ENCODE assay signal across 2 cellular contexts in the genomic region with DNA sequence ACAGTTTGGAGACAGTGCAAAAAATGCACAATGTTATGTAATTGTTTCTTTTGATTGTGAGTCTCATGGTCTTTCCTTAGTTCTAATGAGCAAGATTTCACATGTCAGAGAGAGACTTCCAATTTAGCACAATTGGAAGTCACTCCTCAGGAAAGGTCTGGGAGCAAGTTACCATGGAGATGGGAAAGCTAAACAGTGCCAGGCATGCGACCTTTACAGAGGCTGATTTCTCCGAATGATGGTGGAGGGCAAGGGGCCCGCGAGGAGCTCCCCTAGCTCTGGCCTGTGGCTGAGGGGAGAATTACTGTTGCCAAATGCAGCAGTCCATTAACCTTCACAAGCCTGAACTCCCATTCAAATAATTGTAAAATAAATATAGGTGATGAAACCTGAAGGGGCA.
TF ChIP-seq lines count a peak whose summit lies in the region.

No MANE protein-coding gene starts in this region.

TF ChIP-seq in GM23338, 12 proteins besides CTCF, POLR2A, EP300 and RAD21 (continued from another document):
- TF ChIP-seq, protein P1, sequence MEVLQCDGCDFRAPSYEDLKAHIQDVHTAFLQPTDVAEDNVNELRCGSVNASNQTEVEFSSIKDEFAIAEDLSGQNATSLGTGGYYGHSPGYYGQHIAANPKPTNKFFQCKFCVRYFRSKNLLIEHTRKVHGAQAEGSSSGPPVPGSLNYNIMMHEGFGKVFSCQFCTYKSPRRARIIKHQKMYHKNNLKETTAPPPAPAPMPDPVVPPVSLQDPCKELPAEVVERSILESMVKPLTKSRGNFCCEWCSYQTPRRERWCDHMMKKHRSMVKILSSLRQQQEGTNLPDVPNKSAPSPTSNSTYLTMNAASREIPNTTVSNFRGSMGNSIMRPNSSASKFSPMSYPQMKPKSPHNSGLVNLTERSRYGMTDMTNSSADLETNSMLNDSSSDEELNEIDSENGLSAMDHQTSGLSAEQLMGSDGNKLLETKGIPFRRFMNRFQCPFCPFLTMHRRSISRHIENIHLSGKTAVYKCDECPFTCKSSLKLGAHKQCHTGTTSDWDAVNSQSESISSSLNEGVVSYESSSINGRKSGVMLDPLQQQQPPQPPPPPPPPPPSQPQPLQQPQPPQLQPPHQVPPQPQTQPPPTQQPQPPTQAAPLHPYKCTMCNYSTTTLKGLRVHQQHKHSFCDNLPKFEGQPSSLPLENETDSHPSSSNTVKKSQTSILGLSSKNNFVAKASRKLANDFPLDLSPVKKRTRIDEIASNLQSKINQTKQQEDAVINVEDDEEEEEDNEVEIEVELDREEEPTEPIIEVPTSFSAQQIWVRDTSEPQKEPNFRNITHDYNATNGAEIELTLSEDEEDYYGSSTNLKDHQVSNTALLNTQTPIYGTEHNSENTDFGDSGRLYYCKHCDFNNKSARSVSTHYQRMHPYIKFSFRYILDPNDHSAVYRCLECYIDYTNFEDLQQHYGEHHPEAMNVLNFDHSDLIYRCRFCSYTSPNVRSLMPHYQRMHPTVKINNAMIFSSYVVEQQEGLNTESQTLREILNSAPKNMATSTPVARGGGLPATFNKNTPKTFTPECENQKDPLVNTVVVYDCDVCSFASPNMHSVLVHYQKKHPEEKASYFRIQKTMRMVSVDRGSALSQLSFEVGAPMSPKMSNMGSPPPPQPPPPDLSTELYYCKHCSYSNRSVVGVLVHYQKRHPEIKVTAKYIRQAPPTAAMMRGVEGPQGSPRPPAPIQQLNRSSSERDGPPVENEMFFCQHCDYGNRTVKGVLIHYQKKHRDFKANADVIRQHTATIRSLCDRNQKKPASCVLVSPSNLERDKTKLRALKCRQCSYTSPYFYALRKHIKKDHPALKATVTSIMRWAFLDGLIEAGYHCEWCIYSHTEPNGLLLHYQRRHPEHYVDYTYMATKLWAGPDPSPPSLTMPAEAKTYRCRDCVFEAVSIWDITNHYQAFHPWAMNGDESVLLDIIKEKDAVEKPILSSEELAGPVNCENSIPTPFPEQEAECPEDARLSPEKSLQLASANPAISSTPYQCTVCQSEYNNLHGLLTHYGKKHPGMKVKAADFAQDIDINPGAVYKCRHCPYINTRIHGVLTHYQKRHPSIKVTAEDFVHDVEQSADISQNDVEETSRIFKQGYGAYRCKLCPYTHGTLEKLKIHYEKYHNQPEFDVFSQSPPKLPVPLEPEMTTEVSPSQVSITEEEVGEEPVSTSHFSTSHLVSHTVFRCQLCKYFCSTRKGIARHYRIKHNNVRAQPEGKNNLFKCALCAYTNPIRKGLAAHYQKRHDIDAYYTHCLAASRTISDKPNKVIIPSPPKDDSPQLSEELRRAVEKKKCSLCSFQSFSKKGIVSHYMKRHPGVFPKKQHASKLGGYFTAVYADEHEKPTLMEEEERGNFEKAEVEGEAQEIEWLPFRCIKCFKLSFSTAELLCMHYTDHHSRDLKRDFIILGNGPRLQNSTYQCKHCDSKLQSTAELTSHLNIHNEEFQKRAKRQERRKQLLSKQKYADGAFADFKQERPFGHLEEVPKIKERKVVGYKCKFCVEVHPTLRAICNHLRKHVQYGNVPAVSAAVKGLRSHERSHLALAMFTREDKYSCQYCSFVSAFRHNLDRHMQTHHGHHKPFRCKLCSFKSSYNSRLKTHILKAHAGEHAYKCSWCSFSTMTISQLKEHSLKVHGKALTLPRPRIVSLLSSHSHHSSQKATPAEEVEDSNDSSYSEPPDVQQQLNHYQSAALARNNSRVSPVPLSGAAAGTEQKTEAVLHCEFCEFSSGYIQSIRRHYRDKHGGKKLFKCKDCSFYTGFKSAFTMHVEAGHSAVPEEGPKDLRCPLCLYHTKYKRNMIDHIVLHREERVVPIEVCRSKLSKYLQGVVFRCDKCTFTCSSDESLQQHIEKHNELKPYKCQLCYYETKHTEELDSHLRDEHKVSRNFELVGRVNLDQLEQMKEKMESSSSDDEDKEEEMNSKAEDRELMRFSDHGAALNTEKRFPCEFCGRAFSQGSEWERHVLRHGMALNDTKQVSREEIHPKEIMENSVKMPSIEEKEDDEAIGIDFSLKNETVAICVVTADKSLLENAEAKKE (CRISPR knock-in tag; IDR thresholded peaks at IDR 0.05) = no peak
- TF ChIP-seq, protein P2, sequence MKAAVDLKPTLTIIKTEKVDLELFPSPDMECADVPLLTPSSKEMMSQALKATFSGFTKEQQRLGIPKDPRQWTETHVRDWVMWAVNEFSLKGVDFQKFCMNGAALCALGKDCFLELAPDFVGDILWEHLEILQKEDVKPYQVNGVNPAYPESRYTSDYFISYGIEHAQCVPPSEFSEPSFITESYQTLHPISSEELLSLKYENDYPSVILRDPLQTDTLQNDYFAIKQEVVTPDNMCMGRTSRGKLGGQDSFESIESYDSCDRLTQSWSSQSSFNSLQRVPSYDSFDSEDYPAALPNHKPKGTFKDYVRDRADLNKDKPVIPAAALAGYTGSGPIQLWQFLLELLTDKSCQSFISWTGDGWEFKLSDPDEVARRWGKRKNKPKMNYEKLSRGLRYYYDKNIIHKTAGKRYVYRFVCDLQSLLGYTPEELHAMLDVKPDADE (IDR thresholded peaks at IDR 0.05) = no peak
- TF ChIP-seq REST (IDR thresholded peaks at IDR 0.05; ENCODE audit: unreplicated experiment) (no peak), JUNB (IDR thresholded peaks at IDR 0.05; ENCODE audit: unreplicated experiment) (no peak), EZH2phosphoT487 (IDR thresholded peaks at IDR 0.05; ENCODE audit: unreplicated experiment) (no peak), CREB1 (CRISPR knock-in tag; IDR thresholded peaks at IDR 0.05; ENCODE audit: low read depth) (no peak), ZNF114 (CRISPR knock-in tag; IDR thresholded peaks at IDR 0.05) (no peak)

TF ChIP-seq in WTC11, 78 proteins besides CTCF, POLR2A, EP300 and RAD21 (continued from another document):
- TF ChIP-seq, protein P3, sequence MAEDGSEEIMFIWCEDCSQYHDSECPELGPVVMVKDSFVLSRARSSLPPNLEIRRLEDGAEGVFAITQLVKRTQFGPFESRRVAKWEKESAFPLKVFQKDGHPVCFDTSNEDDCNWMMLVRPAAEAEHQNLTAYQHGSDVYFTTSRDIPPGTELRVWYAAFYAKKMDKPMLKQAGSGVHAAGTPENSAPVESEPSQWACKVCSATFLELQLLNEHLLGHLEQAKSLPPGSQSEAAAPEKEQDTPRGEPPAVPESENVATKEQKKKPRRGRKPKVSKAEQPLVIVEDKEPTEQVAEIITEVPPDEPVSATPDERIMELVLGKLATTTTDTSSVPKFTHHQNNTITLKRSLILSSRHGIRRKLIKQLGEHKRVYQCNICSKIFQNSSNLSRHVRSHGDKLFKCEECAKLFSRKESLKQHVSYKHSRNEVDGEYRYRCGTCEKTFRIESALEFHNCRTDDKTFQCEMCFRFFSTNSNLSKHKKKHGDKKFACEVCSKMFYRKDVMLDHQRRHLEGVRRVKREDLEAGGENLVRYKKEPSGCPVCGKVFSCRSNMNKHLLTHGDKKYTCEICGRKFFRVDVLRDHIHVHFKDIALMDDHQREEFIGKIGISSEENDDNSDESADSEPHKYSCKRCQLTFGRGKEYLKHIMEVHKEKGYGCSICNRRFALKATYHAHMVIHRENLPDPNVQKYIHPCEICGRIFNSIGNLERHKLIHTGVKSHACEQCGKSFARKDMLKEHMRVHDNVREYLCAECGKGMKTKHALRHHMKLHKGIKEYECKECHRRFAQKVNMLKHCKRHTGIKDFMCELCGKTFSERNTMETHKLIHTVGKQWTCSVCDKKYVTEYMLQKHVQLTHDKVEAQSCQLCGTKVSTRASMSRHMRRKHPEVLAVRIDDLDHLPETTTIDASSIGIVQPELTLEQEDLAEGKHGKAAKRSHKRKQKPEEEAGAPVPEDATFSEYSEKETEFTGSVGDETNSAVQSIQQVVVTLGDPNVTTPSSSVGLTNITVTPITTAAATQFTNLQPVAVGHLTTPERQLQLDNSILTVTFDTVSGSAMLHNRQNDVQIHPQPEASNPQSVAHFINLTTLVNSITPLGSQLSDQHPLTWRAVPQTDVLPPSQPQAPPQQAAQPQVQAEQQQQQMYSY (CRISPR knock-in tag; IDR thresholded peaks at IDR 0.05) = no peak
- no peak for TF ChIP-seq HMGXB4 (CRISPR knock-in tag; IDR thresholded peaks at IDR 0.05)
- no peak for TF ChIP-seq ZNF396 (CRISPR knock-in tag; IDR thresholded peaks at IDR 0.05; ENCODE audit: borderline replicate concordance)
- no peak for TF ChIP-seq NFE2L1 (CRISPR knock-in tag; IDR thresholded peaks at IDR 0.05)
- TF ChIP-seq, protein P4, sequence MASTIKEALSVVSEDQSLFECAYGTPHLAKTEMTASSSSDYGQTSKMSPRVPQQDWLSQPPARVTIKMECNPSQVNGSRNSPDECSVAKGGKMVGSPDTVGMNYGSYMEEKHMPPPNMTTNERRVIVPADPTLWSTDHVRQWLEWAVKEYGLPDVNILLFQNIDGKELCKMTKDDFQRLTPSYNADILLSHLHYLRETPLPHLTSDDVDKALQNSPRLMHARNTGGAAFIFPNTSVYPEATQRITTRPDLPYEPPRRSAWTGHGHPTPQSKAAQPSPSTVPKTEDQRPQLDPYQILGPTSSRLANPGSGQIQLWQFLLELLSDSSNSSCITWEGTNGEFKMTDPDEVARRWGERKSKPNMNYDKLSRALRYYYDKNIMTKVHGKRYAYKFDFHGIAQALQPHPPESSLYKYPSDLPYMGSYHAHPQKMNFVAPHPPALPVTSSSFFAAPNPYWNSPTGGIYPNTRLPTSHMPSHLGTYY (CRISPR knock-in tag; IDR thresholded peaks at IDR 0.05) = no peak
- no peak for TF ChIP-seq ATF2 (CRISPR knock-in tag; IDR thresholded peaks at IDR 0.05; ENCODE audit: borderline replicate concordance, low read depth)
